9 cellular contexts compared by ENCODE assay signal in genomic region chr12:71216725-71217579, GRCh38. TPM values are rescaled to one million over a fixed set of nuclear protein-coding genes. Genes with fewer than 3 reads are reported as not detected.
A peak's percentile ranks its signal among the peaks of the same experiment; 100 is the strongest.
DNase-seq lines count a peak whose midpoint lies in the region; ATAC-seq and TF ChIP-seq lines count a peak whose summit lies in the region.
"Had no signal": no experiment of that assay in that cellular context is flagged by ENCODE, and none has a peak within 500 bp of the region (broad histone marks: within the 10 kb centered on the region; RNA-seq: fewer than 3 reads in every experiment).

No MANE protein-coding gene starts in this region.

- TF ChIP-seq CTCF in coronary artery (IDR thresholded peaks at IDR 0.05): peak; percentile 17
- no peak for TF ChIP-seq CTCF in CD8-positive, alpha-beta T cell (IDR thresholded peaks at IDR 0.05)

- ATAC-seq in HG02884 (IDR thresholded peaks at IDR 0.05; ENCODE audit: unreplicated experiment): peak; percentile 59
- no peak for ATAC-seq in GM19023 (IDR thresholded peaks at IDR 0.05; ENCODE audit: unreplicated experiment)
- no peak for ATAC-seq in CD8-positive, alpha-beta T cell

- no peak overlapping the region for H3K4me3 ChIP-seq in coronary artery
- no peak overlapping the region for H3K4me3 ChIP-seq in mucosa of rectum (ENCODE audit: low read length in 2 of 2)
- H3K4me3 ChIP-seq in CD8-positive, alpha-beta T cell (ENCODE audit: low read depth, low read length): no peak overlapping the region

- CTCF ChIA-PET in CD8-positive, alpha-beta T cell (lab: Charles Lee): no interaction called here

- no peaks in the 10 kb centered on the region for H3K36me3 Mint-ChIP-seq in CD8-positive, alpha-beta T cell

- no peaks in the 10 kb centered on the region for H3K9me3 Mint-ChIP-seq in CD8-positive, alpha-beta T cell

- DNase-seq in DMS114 treated with DMSO at 0.1 percent for 48 hours (lab: John Stamatoyannopoulos, UW; ENCODE audit: unreplicated experiment): peak; percentile 27
- DNase-seq in NCI-H748 (lab: John Stamatoyannopoulos, UW; ENCODE audit: unreplicated experiment): peak; percentile 88
- no peak for DNase-seq in coronary artery (ENCODE audit: low spot score)
- no peak for DNase-seq in stimulated activated CD4-positive, alpha-beta T cell treated with anti-CD3 and anti-CD28 coated beads, Interleukin-1b, Interleukin-23, amount 100 ng/mL, for 48 hours
- no peak for DNase-seq in CD8-positive, alpha-beta T cell

- H3K27ac ChIP-seq in coronary artery (peak overlapping the region in 1 of 2 donors; percentile 3), mucosa of rectum (ENCODE audit: low read depth in 2 of 2, low read length in 2 of 2) (peak overlapping the region; percentile 74 to 80)
- H3K27ac ChIP-seq in CD8-positive, alpha-beta T cell (ENCODE audit: low read depth, low read length): no peak overlapping the region

- intact Hi-C loops in CD8-positive, alpha-beta T cell (cut with DNase I, micrococcal nuclease): loop anchor here (5.0 to 10.0 kb wide), 2 partner anchors 528 to 530 kb away; no protein-coding TSS in a partner anchor

- H3K36me3 ChIP-seq in mucosa of rectum (ENCODE audit: control insufficient read depth in 2 of 2, insufficient read depth in 2 of 2, low read length in 2 of 2): no peaks in the 10 kb centered on the region
- H3K36me3 ChIP-seq in CD8-positive, alpha-beta T cell (ENCODE audit: insufficient read depth, low read length): no peaks in the 10 kb centered on the region

- H3K4me3 Mint-ChIP-seq in CD8-positive, alpha-beta T cell: no peak overlapping the region

- H3K4me1 ChIP-seq in mucosa of rectum (ENCODE audit: control insufficient read depth in 2 of 2, insufficient read depth in 2 of 2, low read length in 2 of 2): peaks cover 18 to 40% of the 10 kb centered on the region in 2 donors
- H3K4me1 ChIP-seq in CD8-positive, alpha-beta T cell (ENCODE audit: insufficient read depth, low read length): no peaks in the 10 kb centered on the region

- no peaks in the 10 kb centered on the region for H3K27me3 Mint-ChIP-seq in CD8-positive, alpha-beta T cell (ENCODE audit: low read depth)

- POLR2A ChIA-PET in CD8-positive, alpha-beta T cell (lab: Charles Lee): no interaction called here

- no peaks in the 10 kb centered on the region for H3K9me3 ChIP-seq in mucosa of rectum (ENCODE audit: control insufficient read depth in 2 of 2, low read length in 2 of 2)
- H3K9me3 ChIP-seq in CD8-positive, alpha-beta T cell (ENCODE audit: low read length): no peaks in the 10 kb centered on the region

- peak overlapping the region in 1 of 2 donors; percentile 24 for H3K9ac ChIP-seq in mucosa of rectum (ENCODE audit: low read depth in 1 of 2, low read length in 2 of 2)

- H3K27me3 ChIP-seq in mucosa of rectum (ENCODE audit: control insufficient read depth in 2 of 2, insufficient read depth in 2 of 2, low read length in 2 of 2): no peaks in the 10 kb centered on the region
- H3K27me3 ChIP-seq in CD8-positive, alpha-beta T cell (ENCODE audit: insufficient read depth, low read length): no peaks in the 10 kb centered on the region

- no peak overlapping the region for H3K27ac Mint-ChIP-seq in CD8-positive, alpha-beta T cell

- no peaks in the 10 kb centered on the region for H3K4me1 Mint-ChIP-seq in CD8-positive, alpha-beta T cell (ENCODE audit: low read depth)

RNA-seq across cellular contexts. Expression of gene TSPAN8, which starts 59.2 kb away (rescaled TPM):
- total RNA-seq in CD8-positive, alpha-beta T cell: not detected
- total RNA-seq: glomerular endothelial cell had no signal

Comparison
In these comparisons a context has a peak if more than half of its experiments do, and no peak if none do; other contexts are left out.
1. DNase-seq: peak in DMS114 treated with DMSO at 0.1 percent for 48 hours (single experiment) and NCI-H748 (single experiment); none in coronary artery (single experiment), stimulated activated CD4-positive, alpha-beta T cell treated with anti-CD3 and anti-CD28 coated beads, Interleukin-1b, Interleukin-23, amount 100 ng/mL, for 48 hours (single experiment) and CD8-positive, alpha-beta T cell (0 of 7).